Comparison of ENCODE assay signal across 30 cellular contexts in the genomic region with DNA sequence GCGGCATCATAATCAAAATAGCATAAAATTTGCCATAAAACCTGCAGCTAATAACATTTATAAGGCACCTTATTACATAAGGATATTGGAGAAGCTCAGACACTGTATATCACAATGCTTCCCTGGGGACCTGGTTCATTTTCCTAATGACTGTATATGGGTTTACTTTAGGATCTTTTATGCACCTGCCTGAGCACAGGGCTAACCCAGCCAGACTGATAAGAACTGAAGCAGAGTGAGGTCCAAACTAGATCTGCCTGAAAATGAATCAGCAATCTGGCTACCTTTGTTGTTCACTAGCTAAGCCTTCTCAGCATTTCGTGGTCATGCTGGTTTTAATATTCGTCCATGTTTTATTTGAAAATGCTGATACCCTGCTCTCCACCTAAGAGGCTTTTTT.
DNase-seq lines count a peak whose midpoint lies in the region; ATAC-seq and TF ChIP-seq lines count a peak whose summit lies in the region.
"Had no signal": no experiment of that assay in that cellular context is flagged by ENCODE, and none has a peak within 500 bp of the region (broad histone marks: within the 10 kb centered on the region; RNA-seq: fewer than 3 reads in every experiment).

No MANE protein-coding gene starts in this region.

- no peak for TF ChIP-seq EP300 in upper lobe of left lung (IDR thresholded peaks at IDR 0.05)

- H3K9ac ChIP-seq in parathyroid adenoma = no peak overlapping the region
- H3K9ac ChIP-seq: SK-N-SH had no signal

- H3K36me3 ChIP-seq in parathyroid adenoma (ENCODE audit: control insufficient read depth, insufficient read depth, low read length) = no peaks in the 10 kb centered on the region
- H3K36me3 ChIP-seq in upper lobe of left lung = no peaks in the 10 kb centered on the region

- H3K4me2 ChIP-seq in parathyroid adenoma (ENCODE audit: low read length) = no peak overlapping the region
- H3K4me2 ChIP-seq: SK-N-SH had no signal

- H3K4me3 ChIP-seq in parathyroid adenoma (ENCODE audit: low read depth, low read length) (no peak overlapping the region), upper lobe of left lung (no peak overlapping the region)
- H3K4me3 ChIP-seq: GM12878, K562, mucosa of descending colon had no signal

- no peak overlapping the region for H3K27ac ChIP-seq in parathyroid adenoma
- no peak overlapping the region for H3K27ac ChIP-seq in upper lobe of left lung
- H3K27ac ChIP-seq: 22Rv1 had no signal

- H3K27me3 ChIP-seq in parathyroid adenoma (ENCODE audit: control insufficient read depth, insufficient read depth, low read length) = no peaks in the 10 kb centered on the region
- no peaks in the 10 kb centered on the region for H3K27me3 ChIP-seq in upper lobe of left lung

- no peak for ATAC-seq in upper lobe of left lung (ENCODE audit: low FRiP score in 2 of 2)
- ATAC-seq: GM12878; K562; mucosa of descending colon; natural killer cell treated with Interleukin-12 subunit alpha and Interleukin-12 subunit beta and Interleukin-15 and Interleukin-18, amount 100 ng/mL, for 72 hours; PC-3; stimulated activated naive B cell treated with anti-CD40 and anti-IgM and Interleukin-4, amounts not matched to agents 10 μg/mL and 1 μg/mL and 100 μg/mL, for 72 hours had no signal

- 46 to 83% methylated on average over 3 of the region's 3 CpGs for WGBS in upper lobe of left lung, 2 donors

- TF ChIP-seq CTCF in parathyroid adenoma (IDR thresholded peaks at IDR 0.05) (no peak), upper lobe of left lung (IDR thresholded peaks at IDR 0.05) (no peak)

- no peak for TF ChIP-seq POLR2A in upper lobe of left lung (IDR thresholded peaks at IDR 0.05)

- H3K79me2 ChIP-seq in parathyroid adenoma = no peaks in the 10 kb centered on the region

- H3K4me1 ChIP-seq in parathyroid adenoma = no peaks in the 10 kb centered on the region
- H3K4me1 ChIP-seq in upper lobe of left lung = no peaks in the 10 kb centered on the region

- H2AFZ ChIP-seq in parathyroid adenoma = peak overlapping the region; percentile 33

- DNase-seq in NCI-H1105 treated with DMSO at 0.1 percent for 48 hours (lab: John Stamatoyannopoulos, UW) (peak; percentile 21), NCI-H1105 (lab: John Stamatoyannopoulos, UW) (no peak), NCI-H1436 treated with DMSO at 0.1 percent for 48 hours (lab: John Stamatoyannopoulos, UW) (peak; percentile 8), NCI-H748 treated with DMSO at 0.1 percent for 48 hours (lab: John Stamatoyannopoulos, UW) (peak; percentile 23), upper lobe of left lung (no peak), DMS53 treated with DMSO at 0.1 percent for 48 hours (lab: John Stamatoyannopoulos, UW; ENCODE audit: unreplicated experiment) (no peak), AML-193 (lab: John Stamatoyannopoulos, UW) (no peak)
- DNase-seq: activated CD4-positive, alpha-beta T cell treated with anti-CD3 and anti-CD28 coated beads, Interleukin-2, amount 50 U/mL, for 1 hour; activated CD4-positive, CD25-positive, alpha-beta regulatory T cell; activated effector memory CD4-positive, alpha-beta T cell treated with anti-CD3 and anti-CD28 coated beads, Interleukin-2, amount 50 U/mL, for 16 hours; activated naive CD8-positive, alpha-beta T cell treated with anti-CD3 and anti-CD28 coated beads for 36 hours; activated T-cell treated with anti-CD3 and anti-CD28 coated beads, Interleukin-2, amount 50 U/mL, for 24 hours; anterior cingulate cortex; C1 segment of cervical spinal cord; Calu3; mammary epithelial cell; mucosa of descending colon; NCI-H1694 treated with DMSO at 0.1 percent for 48 hours; NCI-H226; occipital lobe; PC-3; SK-N-SH; stimulated activated naive B cell treated with anti-CD40 and anti-IgM and Interleukin-4, amounts not matched to agents 10 μg/mL and 1 μg/mL and 100 μg/mL, for 72 hours; substantia nigra; trophoblast cell had no signal

- H3K9me3 ChIP-seq in parathyroid adenoma (ENCODE audit: control insufficient read depth, low read length) (no peaks in the 10 kb centered on the region), upper lobe of left lung (no peaks in the 10 kb centered on the region)
- H3K9me3 ChIP-seq: mucosa of descending colon, SK-N-SH had no signal

Comparison
In these comparisons a context has a peak if more than half of its experiments do, and no peak if none do; other contexts are left out.
1. DNase-seq: peak in NCI-H1105 treated with DMSO at 0.1 percent for 48 hours (single experiment), NCI-H1436 treated with DMSO at 0.1 percent for 48 hours (single experiment) and NCI-H748 treated with DMSO at 0.1 percent for 48 hours (single experiment); none in NCI-H1105 (single experiment), upper lobe of left lung (0 of 2), DMS53 treated with DMSO at 0.1 percent for 48 hours (single experiment) and AML-193 (0 of 2).